ENCODE assay signal across 6 cellular contexts in the genomic region with DNA sequence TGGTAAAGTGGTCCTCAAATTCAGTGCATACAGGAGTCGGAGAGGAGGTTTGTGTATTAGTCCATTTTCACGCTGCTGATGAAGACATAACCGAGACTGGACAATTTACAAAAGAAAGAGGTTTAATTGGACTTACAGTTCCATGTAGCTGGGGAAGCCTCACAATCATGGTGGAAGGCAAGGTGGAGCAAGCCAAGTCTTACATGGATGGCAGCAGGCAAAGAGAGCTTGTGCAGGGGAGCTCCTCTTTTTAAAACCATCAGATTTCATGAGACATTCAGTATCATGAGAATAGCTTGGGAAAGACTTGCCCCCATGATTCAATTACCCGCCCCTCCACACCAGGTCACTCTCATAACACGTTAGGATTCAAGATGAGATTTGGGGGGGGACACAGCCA. TPM values are rescaled to one million over a fixed set of nuclear protein-coding genes. Genes with fewer than 3 reads are reported as not detected.
"Had no signal": no experiment of that assay in that cellular context is flagged by ENCODE, and none has a peak within 500 bp of the region (broad histone marks: within the 10 kb centered on the region; RNA-seq: fewer than 3 reads in every experiment).

No MANE protein-coding gene starts in this region.

RNA-seq across cellular contexts. Expression of a gene that starts 51.3 kb away (rescaled TPM):
- total RNA-seq: subcutaneous adipose tissue, suprapubic skin, thoracic aorta, transverse colon, ureter, vagina had no signal
